In the genomic region with DNA sequence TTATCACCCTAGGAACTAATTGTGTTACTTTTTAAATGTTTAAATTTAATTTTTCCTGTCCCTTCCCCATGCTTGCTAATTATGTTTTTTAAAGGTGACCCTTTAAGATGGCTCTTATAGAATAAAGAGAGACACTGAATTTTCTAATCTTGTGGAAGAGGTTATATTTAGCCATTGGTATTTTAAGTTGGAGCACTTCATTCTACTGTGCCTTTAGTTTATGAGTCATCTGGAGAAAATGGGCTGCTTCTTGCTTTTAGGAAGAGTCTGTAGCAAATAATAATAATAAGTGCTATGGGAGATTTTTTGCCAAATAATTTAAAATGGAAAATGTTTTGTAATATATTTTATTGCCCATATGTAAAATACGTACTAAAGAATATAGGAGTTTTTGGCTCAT, we compare ENCODE assay signal across 15 cellular contexts.
DNase-seq lines count a peak whose midpoint lies in the region; ATAC-seq and TF ChIP-seq lines count a peak whose summit lies in the region.
"Had no signal": no experiment of that assay in that cellular context is flagged by ENCODE, and none has a peak within 500 bp of the region (broad histone marks: within the 10 kb centered on the region; RNA-seq: fewer than 3 reads in every experiment).

No MANE protein-coding gene starts in this region.

- no peak overlapping the region for H3K4me3 ChIP-seq in AG09309 (ENCODE audit: control insufficient read depth, low read depth, low read length)
- no peak overlapping the region for H3K4me3 ChIP-seq in PC-9
- peak overlapping the region in 1 of 4 experiments; percentile 20 for H3K4me3 ChIP-seq in fibroblast of lung (replicated peaks in 1 of 4; ENCODE audit: control extremely low read depth in 1 of 4, insufficient read depth in 1 of 4, low read depth in 3 of 4, low read length in 4 of 4)
- no peak overlapping the region for H3K4me3 ChIP-seq in osteoblast (ENCODE audit: insufficient read depth, low read length)
- H3K4me3 ChIP-seq: GM23338 had no signal

- H3K4me3 Mint-ChIP-seq in activated T-cell treated with anti-CD3 and anti-CD28 coated beads, Interleukin-2, amount 50 U/mL, for 4 hours = no peak overlapping the region
- H3K4me3 Mint-ChIP-seq: GM23338 had no signal

- POLR2A ChIA-PET in PC-9 (lab: Charles Lee; ENCODE audit: unreplicated experiment) = no interaction called here

- H3K27ac ChIP-seq in PC-9 (0 out of 2 replicates have a peak overlapping the region, but pooled peaks have one; percentile 1), fibroblast of lung (ENCODE audit: insufficient read depth, low read length) (peak overlapping the region; percentile 75), osteoblast (ENCODE audit: low read depth, low read length) (peak overlapping the region; percentile 78)

- peaks cover 19% of the 10 kb centered on the region for H3K4me1 Mint-ChIP-seq in activated T-cell treated with anti-CD3 and anti-CD28 coated beads, Interleukin-2, amount 50 U/mL, for 4 hours (ENCODE audit: low read depth)
- H3K4me1 Mint-ChIP-seq: GM23338 had no signal

- no peaks in the 10 kb centered on the region for H3K27me3 Mint-ChIP-seq in activated T-cell treated with anti-CD3 and anti-CD28 coated beads, Interleukin-2, amount 50 U/mL, for 4 hours (ENCODE audit: low read depth)
- H3K27me3 Mint-ChIP-seq: CD4-positive, alpha-beta memory T cell had no signal

- no peak overlapping the region for H3K4me2 ChIP-seq in PC-9
- H3K4me2 ChIP-seq in fibroblast of lung (ENCODE audit: extremely low read depth, insufficient read depth, low read length) = peak overlapping the region; percentile 89
- H3K4me2 ChIP-seq in osteoblast (ENCODE audit: insufficient read depth, low read length) = peak overlapping the region; percentile 74
- H3K4me2 ChIP-seq: GM23338 had no signal

- DNase-seq in AG09309 (ENCODE audit: low read depth) = peak; percentile 29
- DNase-seq in PC-9 = no peak
- DNase-seq in fibroblast of lung (ENCODE audit: low read depth in 2 of 2) = peak; percentile 83
- DNase-seq in osteoblast (ENCODE audit: insufficient read length, low spot score, missing footprints) = peak; percentile 52
- no peak for DNase-seq in DMS53 (lab: John Stamatoyannopoulos, UW)
- DNase-seq in activated T-cell treated with anti-CD3 and anti-CD28 coated beads, Interleukin-2, amount 50 U/mL, for 4 hours = no peak
- DNase-seq in COLO829 (ENCODE audit: low spot score) = no peak
- DNase-seq: activated CD4-positive, alpha-beta T cell treated with anti-CD3 and anti-CD28 coated beads, Interleukin-2, amount 50 U/mL, for 48 hours; activated naive CD4-positive, alpha-beta T cell; CD4-positive, alpha-beta memory T cell; effector CD8-positive, alpha-beta T cell; NCI-H1436; small intestine had no signal

- BruUV-seq in PC-9 (replicated peaks; lab: Mats Ljungman, UMichigan) = no TSS peak

- TF ChIP-seq CTCF in AG09309 (IDR thresholded peaks at IDR 0.05; ENCODE audit: control insufficient read depth, insufficient read depth, low read depth, low read length, missing control alignments) (no peak), PC-9 (conservative IDR thresholded peaks at IDR 0.05) (no peak), fibroblast of lung (conservative IDR thresholded peaks at IDR 0.05 in 1 of 2, IDR thresholded peaks at IDR 0.05 in 1 of 2; ENCODE audit: low read depth in 1 of 2, low read length in 2 of 2) (no peak), osteoblast (IDR thresholded peaks at IDR 0.05; ENCODE audit: extremely low read depth, low read depth, low read length) (no peak)

- H4K20me1 ChIP-seq in PC-9 (ENCODE audit: insufficient read depth) = no peaks in the 10 kb centered on the region; the same call in 1 of the 2 replicates
- H4K20me1 ChIP-seq in fibroblast of lung (ENCODE audit: control insufficient read depth, extremely low read depth, insufficient read depth, low read length) = no peaks in the 10 kb centered on the region
- no peaks in the 10 kb centered on the region for H4K20me1 ChIP-seq in osteoblast (ENCODE audit: insufficient read depth, low read length)

- H3F3A ChIP-seq in PC-9 (ENCODE audit: insufficient read depth, low read depth) = peaks cover 36% of the 10 kb centered on the region; the same call in 1 of the 2 replicates

- peaks cover 24% of the 10 kb centered on the region for H3K79me2 ChIP-seq in PC-9 (ENCODE audit: low read depth)
- peaks cover 2% of the 10 kb centered on the region for H3K79me2 ChIP-seq in fibroblast of lung (ENCODE audit: control insufficient read depth, insufficient read depth, low read length)
- peaks cover 21% of the 10 kb centered on the region for H3K79me2 ChIP-seq in osteoblast (ENCODE audit: insufficient read depth, low read length)

- H3K4me1 ChIP-seq in PC-9 (replicated peaks; ENCODE audit: insufficient read depth) (peaks cover 37% of the 10 kb centered on the region), fibroblast of lung (ENCODE audit: control insufficient read depth, extremely low read depth, insufficient read depth, low read length) (peaks cover 11% of the 10 kb centered on the region), osteoblast (ENCODE audit: insufficient read depth, low read length) (peaks cover 41% of the 10 kb centered on the region)

- H3K9me2 ChIP-seq in PC-9 (ENCODE audit: insufficient read depth) = no peaks in the 10 kb centered on the region

- H3K27me3 ChIP-seq in PC-9 (ENCODE audit: insufficient read depth, low read depth) = no peaks in the 10 kb centered on the region
- H3K27me3 ChIP-seq in fibroblast of lung (ENCODE audit: control insufficient read depth, insufficient read depth, low read length) = no peaks in the 10 kb centered on the region
- H3K27me3 ChIP-seq in osteoblast (ENCODE audit: insufficient read depth, low read length) = no peaks in the 10 kb centered on the region

- H3K36me3 ChIP-seq in PC-9 (ENCODE audit: low read depth) (0 out of 2 replicates have a peak, but pooled peaks cover 6% of the 10 kb centered on the region), fibroblast of lung (ENCODE audit: control insufficient read depth, insufficient read depth, low read length) (no peaks in the 10 kb centered on the region), osteoblast (ENCODE audit: insufficient read depth, low read length) (no peaks in the 10 kb centered on the region)

- CTCF ChIA-PET in PC-9 (lab: Charles Lee) = interaction anchor here (1.0 kb wide), 1 partner anchor 729 kb away, joined by 3 read pairs; no protein-coding TSS in a partner anchor

- no peak overlapping the region for H2AFZ ChIP-seq in PC-9
- H2AFZ ChIP-seq in fibroblast of lung (ENCODE audit: low read length) = no peak overlapping the region
- no peak overlapping the region for H2AFZ ChIP-seq in osteoblast (ENCODE audit: low read length)
- H2AFZ ChIP-seq: GM23338 had no signal

- no peak for ATAC-seq in HG03342 (IDR thresholded peaks at IDR 0.05; ENCODE audit: unreplicated experiment)
- no peak for ATAC-seq in activated T-cell treated with anti-CD3 and anti-CD28 coated beads, Interleukin-2, amount 50 U/mL, for 4 hours
- ATAC-seq: GM23338 had no signal

- H3K9me3 ChIP-seq in PC-9 (ENCODE audit: insufficient read depth, low read depth) (no peaks in the 10 kb centered on the region), fibroblast of lung (ENCODE audit: control insufficient read depth, insufficient read depth, low read depth, low read length) (no peaks in the 10 kb centered on the region), osteoblast (ENCODE audit: low read depth, low read length) (no peaks in the 10 kb centered on the region)

- intact Hi-C loops in PC-9 (cut with micrococcal nuclease; ENCODE audit: unreplicated experiment) = no loop called here

- peaks cover 8% of the 10 kb centered on the region for H3K36me3 Mint-ChIP-seq in activated T-cell treated with anti-CD3 and anti-CD28 coated beads, Interleukin-2, amount 50 U/mL, for 4 hours (ENCODE audit: insufficient read depth)

- no peak overlapping the region for H3K9ac ChIP-seq in fibroblast of lung (ENCODE audit: insufficient read depth, low read length)

- no peaks in the 10 kb centered on the region for H3K9me3 Mint-ChIP-seq in activated T-cell treated with anti-CD3 and anti-CD28 coated beads, Interleukin-2, amount 50 U/mL, for 4 hours
- H3K9me3 Mint-ChIP-seq: CD4-positive, alpha-beta memory T cell; GM23338 had no signal

Comparison
In these comparisons a context has a peak if more than half of its experiments do, and no peak if none do; other contexts are left out.
1. DNase-seq: peak in AG09309 (single experiment), fibroblast of lung (2 of 2) and osteoblast (single experiment); none in PC-9 (0 of 2), DMS53 (single experiment), activated T-cell treated with anti-CD3 and anti-CD28 coated beads, Interleukin-2, amount 50 U/mL, for 4 hours (single experiment) and COLO829 (single experiment).
2. H3K27ac ChIP-seq: peak in every context shown above with its lines; median percentile 78 in osteoblast; 75 in fibroblast of lung; 1 in PC-9.